Comparison of ENCODE assay signal across 8 cellular contexts in genomic region chr17:45619983-45620382, GRCh38.
DNase-seq lines count a peak whose midpoint lies in the region; ATAC-seq and TF ChIP-seq lines count a peak whose summit lies in the region.
"Not testable (repeated sequence)": the region's sequence is repeated elsewhere in the genome, so short reads cannot be mapped to it uniquely, and the experiment has no call there.

No MANE protein-coding gene starts in this region.

- H3K36me3 ChIP-seq in Peyer's patch, esophagus muscularis mucosa: not testable (repeated sequence)

- not testable (repeated sequence) for H3K27me3 ChIP-seq in Peyer's patch, esophagus muscularis mucosa

- H3K27ac ChIP-seq in Peyer's patch (peak overlapping the region in 2 of 4 donors; percentile 25 to 66), esophagus muscularis mucosa (replicated peaks in 1 of 4) (peak overlapping the region in 3 of 4 donors; percentile 51 to 62 (median 56))

- H3K4me1 ChIP-seq in Peyer's patch, esophagus muscularis mucosa: not testable (repeated sequence)

- intact Hi-C loops in esophagus muscularis mucosa (cut with DNase I) = not testable (repeated sequence)

- ATAC-seq in GM19324 (IDR thresholded peaks at IDR 0.05; ENCODE audit: low FRiP score, unreplicated experiment) (peak; percentile 97), HG03039 (IDR thresholded peaks at IDR 0.05; ENCODE audit: unreplicated experiment) (peak; percentile 97)

- not testable (repeated sequence) for TF ChIP-seq CTCF in AG09309 (IDR thresholded peaks at IDR 0.05; ENCODE audit: control insufficient read depth, insufficient read depth, low read depth, low read length, missing control alignments); Peyer's patch (IDR thresholded peaks at IDR 0.05); esophagus muscularis mucosa (IDR thresholded peaks at IDR 0.05)

- not testable (repeated sequence) for DNase-seq in AG09309 (ENCODE audit: low read depth); esophagus muscularis mucosa (ENCODE audit: extremely low spot score)
- peak; percentile 68 to 94 (median 82) for DNase-seq in Peyer's patch
- DNase-seq in activated T-helper 1 cell treated with Interleukin-2 at 50 U/mL for 16 hours (ENCODE audit: low read depth) = peak; percentile 77
- peak; percentile 86 for DNase-seq in mucosa of gallbladder (ENCODE audit: low spot score)
- DNase-seq in stimulated activated CD4-positive, alpha-beta T cell treated with anti-CD3 and anti-CD28 coated beads, Interleukin-4, amount 100 ng/mL, for 4 hours = peak; percentile 76 to 89

- peak overlapping the region; percentile 41 for H3K4me3 ChIP-seq in AG09309 (ENCODE audit: control insufficient read depth, low read depth, low read length)
- peak overlapping the region; percentile 57 to 91 (median 73) for H3K4me3 ChIP-seq in Peyer's patch
- H3K4me3 ChIP-seq in esophagus muscularis mucosa = peak overlapping the region; percentile 61 to 93 (median 70)

- TF ChIP-seq POLR2A in Peyer's patch (IDR thresholded peaks at IDR 0.05); esophagus muscularis mucosa (IDR thresholded peaks at IDR 0.05; ENCODE audit: low read depth): not testable (repeated sequence)

- H3K9me3 ChIP-seq in Peyer's patch, esophagus muscularis mucosa: not testable (repeated sequence)

- WGBS in esophagus muscularis mucosa = 2% methylated on average over 9 of the region's 16 CpGs

- TF ChIP-seq EP300 in esophagus muscularis mucosa (IDR thresholded peaks at IDR 0.05) = not testable (repeated sequence)
